13 cellular contexts compared by ENCODE assay signal in the genomic region with DNA sequence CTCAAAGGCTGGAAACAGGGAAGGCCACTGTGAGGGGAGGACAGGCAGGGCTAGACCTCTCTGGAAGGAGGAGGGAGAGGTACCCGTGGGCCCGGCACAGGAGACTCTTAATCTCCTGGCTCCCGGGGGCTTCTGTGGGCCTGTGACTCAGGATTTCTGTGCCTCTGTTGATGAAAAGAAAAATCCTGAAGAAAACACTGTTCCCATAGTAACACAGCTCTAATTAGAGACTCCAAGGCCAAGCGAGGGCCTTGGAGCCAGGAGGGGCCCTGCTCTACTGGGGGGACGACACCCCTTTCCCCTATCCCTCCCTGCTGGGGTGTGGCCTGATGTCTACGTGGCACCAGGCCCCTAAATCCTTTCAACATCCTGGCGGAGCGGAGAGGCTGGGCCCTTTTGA. TPM values are rescaled to one million over a fixed set of nuclear protein-coding genes. Genes with fewer than 3 reads are reported as not detected.
A peak's percentile ranks its signal among the peaks of the same experiment; 100 is the strongest.
DNase-seq lines count a peak whose midpoint lies in the region; ATAC-seq and TF ChIP-seq lines count a peak whose summit lies in the region.
"Had no signal": no experiment of that assay in that cellular context is flagged by ENCODE, and none has a peak within 500 bp of the region (broad histone marks: within the 10 kb centered on the region; RNA-seq: fewer than 3 reads in every experiment).

No MANE protein-coding gene starts in this region.

- peaks cover 24% of the 10 kb centered on the region for H3K4me1 Mint-ChIP-seq in activated T-cell treated with anti-CD3 and anti-CD28 coated beads, Interleukin-2, amount 50 U/mL, for 4 hours (ENCODE audit: low read depth)

- H3K36me3 ChIP-seq in GM06990 (ENCODE audit: control insufficient read depth, insufficient read depth, low read length), result peaks cover 8% of the 10 kb centered on the region
- H3K36me3 ChIP-seq in WERI-Rb-1, result peaks cover 44% of the 10 kb centered on the region
- no peaks in the 10 kb centered on the region for H3K36me3 ChIP-seq in heart left ventricle

- DNase-seq in GM06990 (ENCODE audit: extremely low read depth, insufficient read length), result no peak
- peak; percentile 50 for DNase-seq in WERI-Rb-1
- DNase-seq in fibroblast of mammary gland (ENCODE audit: low read depth), result peak; percentile 42
- DNase-seq in skeletal muscle cell (ENCODE audit: low read depth), result no peak
- DNase-seq in activated gamma-delta T cell treated with Interleukin-2 at 50 U/mL for 16 hours, result no peak
- DNase-seq in activated T-cell treated with anti-CD3 and anti-CD28 coated beads, Interleukin-2, amount 50 U/mL, for 4 hours, result no peak
- DNase-seq in heart left ventricle, result no peak
- DNase-seq: activated naive CD4-positive, alpha-beta T cell treated with Interleukin-2 at 50 U/mL for 16 hours; effector CD4-positive, alpha-beta T cell; NCI-H2171 treated with DMSO at 0.1 percent for 48 hours; stimulated activated CD4-positive, alpha-beta T cell treated with anti-CD3 and anti-CD28 coated beads, Interleukin-2, amount 100 ng/mL, for 48 hours had no signal

- no peak for TF ChIP-seq CTCF in GM06990 (IDR thresholded peaks at IDR 0.05; ENCODE audit: insufficient read depth, low read length, poor library complexity, severe bottlenecking)
- TF ChIP-seq CTCF in WERI-Rb-1 (IDR thresholded peaks at IDR 0.05; ENCODE audit: low read depth, low read length), result no peak
- no peak for TF ChIP-seq CTCF in fibroblast of mammary gland (conservative IDR thresholded peaks at IDR 0.05; ENCODE audit: control insufficient read depth, insufficient read depth, low read depth, low read length)
- no peak for TF ChIP-seq CTCF in heart left ventricle (IDR thresholded peaks at IDR 0.05)

- H3K9me3 ChIP-seq in WERI-Rb-1 (ENCODE audit: severe bottlenecking), result no peaks in the 10 kb centered on the region
- H3K9me3 ChIP-seq in heart left ventricle, result no peaks in the 10 kb centered on the region

- 81 to 92% (median 88%) methylated on average over 8 of the region's 8 CpGs for WGBS in heart left ventricle, 4 donors

- H3K4me3 ChIP-seq in GM06990 (replicated peaks; ENCODE audit: low read depth, low read length) (peak overlapping the region; percentile 9; the same call in 1 of the 2 replicates), WERI-Rb-1 (ENCODE audit: low read depth, low read length) (peak overlapping the region; percentile 7), fibroblast of mammary gland (ENCODE audit: control insufficient read depth, low read depth, low read length) (no peak overlapping the region), skeletal muscle cell (ENCODE audit: low read depth, low read length) (peak overlapping the region; percentile 20), heart left ventricle (no peak overlapping the region)

- no peaks in the 10 kb centered on the region for H3K9me3 Mint-ChIP-seq in activated T-cell treated with anti-CD3 and anti-CD28 coated beads, Interleukin-2, amount 50 U/mL, for 4 hours

- intact Hi-C loops in heart left ventricle (cut with DNase I), result loop anchor here in 1 of 10 donors (5.0 kb wide), 1 partner anchor 35 kb away; no protein-coding TSS in a partner anchor

- H3K27me3 ChIP-seq in GM06990 (replicated peaks; ENCODE audit: control insufficient read depth, insufficient read depth, low read length) (no peaks in the 10 kb centered on the region), WERI-Rb-1 (ENCODE audit: insufficient read depth, low read depth, severe bottlenecking) (no peaks in the 10 kb centered on the region), heart left ventricle (peaks cover 0 to 25% (median 0%) of the 10 kb centered on the region in 9 donors)

- H3K36me3 Mint-ChIP-seq in activated T-cell treated with anti-CD3 and anti-CD28 coated beads, Interleukin-2, amount 50 U/mL, for 4 hours (ENCODE audit: insufficient read depth), result no peaks in the 10 kb centered on the region

- peak overlapping the region; percentile 98 for H3K27ac ChIP-seq in WERI-Rb-1
- H3K27ac ChIP-seq in heart left ventricle, result no peak overlapping the region
- H3K27ac ChIP-seq: KMS-11 had no signal

- TF ChIP-seq POLR2A in heart left ventricle (IDR thresholded peaks at IDR 0.05), result no peak

- peaks cover 23% of the 10 kb centered on the region for H3K27me3 Mint-ChIP-seq in activated T-cell treated with anti-CD3 and anti-CD28 coated beads, Interleukin-2, amount 50 U/mL, for 4 hours (ENCODE audit: low read depth)

- H3K4me1 ChIP-seq in heart left ventricle, result peaks cover 5 to 59% (median 36%) of the 10 kb centered on the region in 12 donors

- no peak for ATAC-seq in activated T-cell treated with anti-CD3 and anti-CD28 coated beads, Interleukin-2, amount 50 U/mL, for 4 hours
- ATAC-seq in heart left ventricle (no peak), HG02642 (IDR thresholded peaks at IDR 0.05; ENCODE audit: poor library complexity, unreplicated experiment) (no peak)

- no peak overlapping the region for H3K4me3 Mint-ChIP-seq in activated T-cell treated with anti-CD3 and anti-CD28 coated beads, Interleukin-2, amount 50 U/mL, for 4 hours

RNA-seq across cellular contexts. Expression of a gene that starts 5.2 kb away (rescaled TPM):
- total RNA-seq in activated T-cell treated with anti-CD3 and anti-CD28 coated beads, Interleukin-2, amount 50 U/mL, for 4 hours, result 10 to 100 TPM; 17.5 to 27.2 (median 18.3) TPM
- total RNA-seq in heart left ventricle, result 10 to 100 TPM in 7 of 9 donors, 1 to 10 TPM in 2; 8.0 to 74.6 (median 19.8) TPM
- 10 to 100 TPM in 1 of 2 donors, 1 to 10 TPM in 1; 5.7 to 26.0 TPM for polyA plus RNA-seq in heart left ventricle

Comparison
In these comparisons a context has a peak if more than half of its experiments do, and no peak if none do; other contexts are left out.
1. DNase-seq: peak in WERI-Rb-1 (single experiment) and fibroblast of mammary gland (single experiment); none in GM06990 (single experiment), skeletal muscle cell (single experiment), activated gamma-delta T cell treated with Interleukin-2 at 50 U/mL for 16 hours (single experiment), activated T-cell treated with anti-CD3 and anti-CD28 coated beads, Interleukin-2, amount 50 U/mL, for 4 hours (single experiment) and heart left ventricle (0 of 5).
2. H3K4me3 ChIP-seq: peak in GM06990 (single experiment), WERI-Rb-1 (single experiment) and skeletal muscle cell (single experiment); none in fibroblast of mammary gland (single experiment) and heart left ventricle (0 of 12).